ENCODE assay signal across 12 cellular contexts in the genomic region with DNA sequence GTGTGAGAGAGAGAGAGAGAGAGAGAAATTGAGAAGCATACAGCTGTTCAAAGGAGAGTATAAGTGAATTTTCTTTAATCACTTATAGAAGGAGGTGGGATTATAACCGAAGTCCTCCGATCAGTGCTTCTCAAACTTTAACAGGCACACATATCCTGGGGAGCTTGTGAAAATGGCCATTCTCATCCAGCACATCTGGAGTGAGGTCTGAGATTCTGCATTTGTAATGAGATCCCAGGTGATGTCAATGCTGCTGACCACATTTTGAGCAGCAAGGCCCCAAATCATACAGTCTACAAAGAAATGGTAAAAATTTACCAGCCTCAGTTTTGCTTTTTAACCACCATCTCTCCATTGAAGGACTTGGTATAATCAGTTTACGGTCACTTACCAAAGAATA.
DNase-seq lines count a peak whose midpoint lies in the region; ATAC-seq, FAIRE-seq and TF ChIP-seq lines count a peak whose summit lies in the region.
"Had no signal": no experiment of that assay in that cellular context is flagged by ENCODE, and none has a peak within 500 bp of the region (broad histone marks: within the 10 kb centered on the region; RNA-seq: fewer than 3 reads in every experiment).

No MANE protein-coding gene starts in this region.

- no peak overlapping the region for H2BK120ac ChIP-seq in H1 (replicated peaks; ENCODE audit: low read depth, low read length)

- no peak overlapping the region for H3K23ac ChIP-seq in H1 (ENCODE audit: insufficient read length)

- no peak for FAIRE-seq in H1 (lab: Jason Lieb, UNC)
- FAIRE-seq: bronchial epithelial cell had no signal

- no peak overlapping the region for H3K4me2 ChIP-seq in H1 (ENCODE audit: insufficient read depth in 1 of 2, low read depth in 2 of 2, low read length in 2 of 2)

- no peak overlapping the region for H4K8ac ChIP-seq in H1 (ENCODE audit: extremely low read depth, insufficient read depth, low read length)

- H4K91ac ChIP-seq in H1 (replicated peaks; ENCODE audit: insufficient read length, low read length) = no peak overlapping the region

- H2AFZ ChIP-seq in H1 (ENCODE audit: low read length) = 0 out of 2 replicates have a peak overlapping the region, but pooled peaks have one; percentile 77

- 98% methylated on average over 3 of the region's 3 CpGs; no CpG with 5 or more reads in 1 of the 2 experiments for WGBS in H1 (ENCODE audit: extremely low coverage in 1 of 2, insufficient coverage in 1 of 2, insufficient read length in 1 of 2, insufficient replicate concordance in 2 of 2, low coverage in 1 of 2, low lambda C conversion rate in 2 of 2, missing lambda C conversion rate in 1 of 2), 2 experiments

- intact Hi-C loops in lower lobe of right lung (cut with DNase I) = no loop called here

- no peak for TF ChIP-seq POLR2A in H1 (IDR thresholded peaks at IDR 0.05; ENCODE audit: control extremely low read depth in 1 of 2, low read depth in 2 of 2, low read length in 2 of 2)

- no peaks in the 10 kb centered on the region for H3K36me3 ChIP-seq in H1 (ENCODE audit: control insufficient read depth in 2 of 4, insufficient read depth in 4 of 4, low read length in 3 of 4)
- H3K36me3 ChIP-seq in lower lobe of right lung = no peaks in the 10 kb centered on the region

- H3K79me1 ChIP-seq in H1 (ENCODE audit: low read depth, low read length) = no peaks in the 10 kb centered on the region

- H3K4ac ChIP-seq in H1 (replicated peaks; ENCODE audit: insufficient read length, low read depth, low read length) = no peak overlapping the region

- no peak for DNase-seq in H1 (ENCODE audit: low read depth in 1 of 2, low spot score in 2 of 2)
- no peak for DNase-seq in NCI-H1105 (lab: John Stamatoyannopoulos, UW)
- no peak for DNase-seq in D341Med (ENCODE audit: low spot score)
- DNase-seq in lower lobe of right lung = no peak
- no peak for DNase-seq in SIG-M5 treated with dmso at 0.1 percent for 504 hours (lab: John Stamatoyannopoulos, UW; ENCODE audit: unreplicated experiment)
- DNase-seq: activated T-cell treated with anti-CD3 and anti-CD28 coated beads, Interleukin-2, amount 50 U/mL, for 4 hours; NCI-H2029 treated with DMSO at 0.1 percent for 48 hours had no signal

- no peak overlapping the region for H3K14ac ChIP-seq in H1 (ENCODE audit: insufficient read length)

- ATAC-seq in GM18858 (IDR thresholded peaks at IDR 0.05; ENCODE audit: unreplicated experiment) (peak; percentile 11), GM21717 (IDR thresholded peaks at IDR 0.05; ENCODE audit: unreplicated experiment) (peak; percentile 31), HG03135 (IDR thresholded peaks at IDR 0.05; ENCODE audit: unreplicated experiment) (peak; percentile 33), lower lobe of right lung (no peak)
- ATAC-seq: activated T-cell treated with anti-CD3 and anti-CD28 coated beads, Interleukin-2, amount 50 U/mL, for 4 hours had no signal

- no peak overlapping the region for H3K56ac ChIP-seq in H1 (replicated peaks; ENCODE audit: insufficient read length, low read depth, low read length)

- no peak overlapping the region for H2BK12ac ChIP-seq in H1 (ENCODE audit: low read depth, low read length)

- H3K18ac ChIP-seq in H1 (ENCODE audit: extremely low read depth, low read length) = no peak overlapping the region

- H3K27ac ChIP-seq in H1 (ENCODE audit: low read depth, low read length) = no peak overlapping the region
- no peak overlapping the region for H3K27ac ChIP-seq in lower lobe of right lung
- H3K27ac ChIP-seq: C4-2B had no signal

- H3K9ac ChIP-seq in H1 (replicated peaks in 1 of 4; ENCODE audit: extremely low read depth in 1 of 4, low read depth in 3 of 4, low read length in 3 of 4) = no peak overlapping the region

- no peak for TF ChIP-seq CTCF in H1 (IDR thresholded peaks at IDR 0.05; ENCODE audit: control extremely low read depth in 1 of 3, insufficient read depth in 1 of 3, low read depth in 1 of 3, low read length in 3 of 3)
- no peak for TF ChIP-seq CTCF in lower lobe of right lung (IDR thresholded peaks at IDR 0.05)

- H3K9me3 ChIP-seq in H1 (ENCODE audit: insufficient read depth in 2 of 2, low read depth in 1 of 2, low read length in 1 of 2) = no peaks in the 10 kb centered on the region
- no peaks in the 10 kb centered on the region for H3K9me3 ChIP-seq in lower lobe of right lung

- H3K4me1 ChIP-seq in H1 (replicated peaks in 1 of 4; ENCODE audit: control insufficient read depth in 3 of 4, insufficient read depth in 4 of 4, low read length in 3 of 4) = peaks cover 0 to 3% (median 0%) of the 10 kb centered on the region in 4 experiments; a peak in 1 of 7 replicates
- peaks cover 29% of the 10 kb centered on the region for H3K4me1 ChIP-seq in lower lobe of right lung

- no peak overlapping the region for H2BK20ac ChIP-seq in H1 (ENCODE audit: low read length)

- POLR2A ChIA-PET in H1 (lab: Charles Lee; ENCODE audit: partially characterized antibody) = interaction anchor here (1.0 kb wide), 1 partner anchor 221 kb away, joined by 4 read pairs; no protein-coding TSS in a partner anchor

- H2AK5ac ChIP-seq in H1 (ENCODE audit: low read depth, low read length) = no peak overlapping the region

- H3K23me2 ChIP-seq in H1 (ENCODE audit: low read depth, low read length) = no peaks in the 10 kb centered on the region

- H3K4me3 ChIP-seq in H1 (ENCODE audit: extremely low read depth in 1 of 4, insufficient read depth in 2 of 4, low read depth in 3 of 4, low read length in 4 of 4) (no peak overlapping the region), lower lobe of right lung (no peak overlapping the region)

- H3K27me3 ChIP-seq in H1 (replicated peaks in 1 of 4; ENCODE audit: control insufficient read depth in 3 of 4, extremely low read depth in 1 of 4, insufficient read depth in 3 of 4, low read length in 3 of 4) (no peaks in the 10 kb centered on the region), lower lobe of right lung (ENCODE audit: low read depth) (no peaks in the 10 kb centered on the region)

- no peak for TF ChIP-seq RAD21 in H1 (IDR thresholded peaks at IDR 0.05 in 1 of 2, conservative IDR thresholded peaks at IDR 0.05 in 1 of 2; ENCODE audit: low read depth in 2 of 2, low read length in 2 of 2)

- no peak overlapping the region for H4K5ac ChIP-seq in H1 (ENCODE audit: insufficient read length, low read depth, low read length)

- TF ChIP-seq EP300 in H1 (IDR thresholded peaks at IDR 0.05; ENCODE audit: borderline replicate concordance in 1 of 2, low read depth in 2 of 2, low read length in 2 of 2) = no peak

- H2BK5ac ChIP-seq in H1 (ENCODE audit: low read depth, low read length) = no peak overlapping the region

- CTCF ChIA-PET in H1 (lab: Charles Lee; ENCODE audit: partially characterized antibody) = interaction anchor here (0.8 kb wide), 2 partner anchors 9 to 34 kb away, joined by 3 read pairs; no protein-coding TSS in a partner anchor

- H3K79me2 ChIP-seq in H1 (ENCODE audit: control insufficient read depth in 1 of 2, insufficient read depth in 2 of 2, low read length in 2 of 2) = no peaks in the 10 kb centered on the region

- H2BK15ac ChIP-seq in H1 (ENCODE audit: low read length) = no peak overlapping the region

- H4K20me1 ChIP-seq in H1 (replicated peaks in 1 of 2; ENCODE audit: control insufficient read depth in 1 of 2, insufficient read depth in 2 of 2, low read length in 2 of 2) = no peaks in the 10 kb centered on the region

TF ChIP-seq in H1, 55 proteins besides CTCF, POLR2A, EP300 and RAD21:
- TF ChIP-seq TBP (IDR thresholded peaks at IDR 0.05; ENCODE audit: low read depth, low read length) = no peak
- TF ChIP-seq ZNF274 (IDR thresholded peaks at IDR 0.05; ENCODE audit: borderline replicate concordance, extremely low read depth, low read length) = no peak
- TF ChIP-seq GABPA (IDR thresholded peaks at IDR 0.05; ENCODE audit: borderline replicate concordance, insufficient read depth, low read length) = no peak
- TF ChIP-seq CEBPB (IDR thresholded peaks at IDR 0.05; ENCODE audit: low read depth, low read length) = no peak
- TF ChIP-seq CREB1 (IDR thresholded peaks at IDR 0.05) = no peak
- TF ChIP-seq CHD2 (IDR thresholded peaks at IDR 0.05; ENCODE audit: low read length) = no peak
- TF ChIP-seq KDM4A (IDR thresholded peaks at IDR 0.05; ENCODE audit: low read depth, low read length, severe bottlenecking) = no peak
- no peak for TF ChIP-seq BRCA1 (IDR thresholded peaks at IDR 0.05; ENCODE audit: low read depth, low read length)
- no peak for TF ChIP-seq RNF2 (IDR thresholded peaks at IDR 0.05; ENCODE audit: borderline replicate concordance, low read depth, low read length, missing control alignments, poor library complexity, severe bottlenecking)
- no peak for TF ChIP-seq GTF2F1 (IDR thresholded peaks at IDR 0.05; ENCODE audit: borderline replicate concordance, low read depth, low read length)
- no peak for TF ChIP-seq SIRT6 (IDR thresholded peaks at IDR 0.05; ENCODE audit: low read length)
TF ChIP-seq in H1: peak in this region for 0.

Comparison
In these comparisons a context has a peak if more than half of its experiments do, and no peak if none do; other contexts are left out.
1. ATAC-seq: peak in GM18858 (single experiment), GM21717 (single experiment) and HG03135 (single experiment); none in lower lobe of right lung (0 of 2).